In genomic region chr6:34568341-34568680, GRCh38 we compare ENCODE assay signal across 29 cellular contexts. TPM values are rescaled to one million over a fixed set of nuclear protein-coding genes. Genes with fewer than 3 reads are reported as not detected.
DNase-seq lines count a peak whose midpoint lies in the region; ATAC-seq and TF ChIP-seq lines count a peak whose summit lies in the region.
"Had no signal": no experiment of that assay in that cellular context is flagged by ENCODE, and none has a peak within 500 bp of the region (broad histone marks: within the 10 kb centered on the region; RNA-seq: fewer than 3 reads in every experiment).

No MANE protein-coding gene starts in this region.

- TF ChIP-seq CTCF in SK-N-SH (IDR thresholded peaks at IDR 0.05) (no peak), NB4 (IDR thresholded peaks at IDR 0.05; ENCODE audit: low read depth, low read length) (no peak), fibroblast of villous mesenchyme (IDR thresholded peaks at IDR 0.05; ENCODE audit: insufficient read depth, low read depth, low read length) (no peak), type B pancreatic cell (conservative IDR thresholded peaks at IDR 0.05) (no peak), dorsolateral prefrontal cortex (IDR thresholded peaks at IDR 0.05 in 54 of 56, conservative IDR thresholded peaks at IDR 0.05 in 2 of 56; ENCODE audit: low read depth in 1 of 56, partially characterized antibody in 56 of 56) (no peak)

- TF ChIP-seq RAD21 in SK-N-SH (IDR thresholded peaks at IDR 0.05; ENCODE audit: low read length) = no peak

- H3K27ac Mint-ChIP-seq in type B pancreatic cell = peak overlapping the region; percentile 16
- H3K27ac Mint-ChIP-seq: activated B cell treated with CpG ODN at 0.5 μM for 24 hours; CD4-positive, alpha-beta T cell had no signal

- no peak overlapping the region for H2AFZ ChIP-seq in SK-N-SH (ENCODE audit: low read depth)

- WGBS in SK-N-SH (ENCODE audit: low lambda C conversion rate) = 90% methylated on average over 3 of the region's 3 CpGs

- no peaks in the 10 kb centered on the region for H3K79me2 ChIP-seq in SK-N-SH (ENCODE audit: insufficient read depth)

- H3K27ac ChIP-seq in SK-N-SH (ENCODE audit: low read depth in 2 of 2, low read length in 1 of 2) (no peak overlapping the region), dorsolateral prefrontal cortex (no peak overlapping the region)
- H3K27ac ChIP-seq: lower lobe of right lung, sigmoid colon, suprapubic skin had no signal

- no peaks in the 10 kb centered on the region for H3K36me3 ChIP-seq in SK-N-SH (replicated peaks in 1 of 2; ENCODE audit: control insufficient read depth in 1 of 2, insufficient read depth in 2 of 2, low read length in 1 of 2)
- H3K36me3 ChIP-seq: HAP-1, lower lobe of right lung, sigmoid colon, suprapubic skin had no signal

- no peaks in the 10 kb centered on the region; a peak in 1 of 4 replicates for H3K4me1 ChIP-seq in SK-N-SH (ENCODE audit: control insufficient read depth in 1 of 2, insufficient read depth in 2 of 2, low read depth in 1 of 2, low read length in 1 of 2)
- H3K4me1 ChIP-seq: HAP-1, lower lobe of right lung, sigmoid colon, suprapubic skin had no signal

- no peak overlapping the region for H3K4me2 ChIP-seq in SK-N-SH

- H3K4me3 ChIP-seq in SK-N-SH (ENCODE audit: low read depth in 2 of 2, low read length in 1 of 2) (no peak overlapping the region), NB4 (ENCODE audit: low read depth, low read length) (no peak overlapping the region), fibroblast of villous mesenchyme (ENCODE audit: low read depth, low read length) (no peak overlapping the region), dorsolateral prefrontal cortex (no peak overlapping the region)
- H3K4me3 ChIP-seq: GM12878, HAP-1, lower lobe of right lung, sigmoid colon, suprapubic skin had no signal

- H3K27me3 ChIP-seq in SK-N-SH (ENCODE audit: insufficient read depth) (no peaks in the 10 kb centered on the region), dorsolateral prefrontal cortex (peaks cover 0 to 3% (median 0%) of the 10 kb centered on the region in 45 donors)

- no peak overlapping the region for H3K4me3 Mint-ChIP-seq in type B pancreatic cell
- H3K4me3 Mint-ChIP-seq: activated B cell treated with CpG ODN at 0.5 μM for 24 hours; CD4-positive, alpha-beta T cell had no signal

- CTCF ChIA-PET in SK-N-SH (lab: Yijun Ruan, JAX) = interaction anchor here (1.1 to 3.2 kb wide), 2 partner anchors 21 to 42 kb away, joined by 3 to 14 read pairs; no protein-coding TSS in a partner anchor

- DNase-seq in SK-N-SH (peak; percentile 25), NB4 (ENCODE audit: low read depth) (peak; percentile 71), fibroblast of villous mesenchyme (ENCODE audit: low read depth) (peak; percentile 61), type B pancreatic cell (ENCODE audit: extremely low spot score, unreplicated experiment) (no peak), left cardiac atrium (no peak), dorsolateral prefrontal cortex (no peak)
- no peak for DNase-seq in NK-92 treated with Interleukin-12 subunit alpha and Interleukin-12 subunit beta, amount 100 ng/mL, for 24 hours (lab: John Stamatoyannopoulos, UW)
- DNase-seq: activated B cell treated with CpG ODN at 0.5 μM for 24 hours; activated CD4-positive, alpha-beta T cell treated with anti-CD3 and anti-CD28 coated beads, Interleukin-2, amount 50 U/mL, for 4 hours; activated naive CD4-positive, alpha-beta T cell treated with anti-CD3 and anti-CD28 coated beads, Interleukin-2, amount 50 U/mL, for 16 hours; anterior cingulate cortex; CD4-positive, alpha-beta T cell; effector CD8-positive, alpha-beta T cell; erythroblast; head of caudate nucleus; KG1; lower lobe of right lung; NCI-H1694; SIG-M5; sigmoid colon; stimulated activated naive CD4-positive, alpha-beta T cell had no signal

- H3K36me3 Mint-ChIP-seq in type B pancreatic cell = no peaks in the 10 kb centered on the region

- no peaks in the 10 kb centered on the region for H3K4me1 Mint-ChIP-seq in type B pancreatic cell (ENCODE audit: unreplicated experiment)
- H3K4me1 Mint-ChIP-seq: activated B cell treated with CpG ODN at 0.5 μM for 24 hours had no signal

- H3K9me2 ChIP-seq in SK-N-SH = no peaks in the 10 kb centered on the region

- TF ChIP-seq POLR2A in NB4 (IDR thresholded peaks at IDR 0.05; ENCODE audit: extremely low read depth, insufficient read length) = no peak

- intact Hi-C loops in left cardiac atrium (cut with DNase I) = no loop called here
- intact Hi-C loops in dorsolateral prefrontal cortex (cut with DNase I) = no loop called here

- POLR2A ChIA-PET in SK-N-SH (lab: Yijun Ruan, JAX) = no interaction called here

- no peak for ATAC-seq in SK-N-SH treated with all-trans-retinoic acid at 6 μM for 48 hours
- no peak for ATAC-seq in left cardiac atrium
- ATAC-seq: GM12878, lower lobe of right lung had no signal

- H3K27me3 Mint-ChIP-seq in type B pancreatic cell = no peaks in the 10 kb centered on the region
- H3K27me3 Mint-ChIP-seq: CD4-positive, alpha-beta T cell had no signal

- H3F3A ChIP-seq in SK-N-SH (replicated peaks; ENCODE audit: insufficient read depth) = no peaks in the 10 kb centered on the region

- H3K9ac ChIP-seq in SK-N-SH = no peak overlapping the region

- no peak for TF ChIP-seq EP300 in SK-N-SH (IDR thresholded peaks at IDR 0.05; ENCODE audit: borderline replicate concordance in 1 of 2, low read depth in 1 of 2, low read length in 1 of 2)

- no peaks in the 10 kb centered on the region for H4K20me1 ChIP-seq in SK-N-SH (ENCODE audit: insufficient read depth)

- no peaks in the 10 kb centered on the region for H3K9me3 Mint-ChIP-seq in type B pancreatic cell
- H3K9me3 Mint-ChIP-seq: activated B cell treated with CpG ODN at 0.5 μM for 24 hours; CD4-positive, alpha-beta T cell had no signal

- H3K9me3 ChIP-seq in SK-N-SH = no peaks in the 10 kb centered on the region
- H3K9me3 ChIP-seq: HAP-1, lower lobe of right lung, sigmoid colon, suprapubic skin had no signal

TF ChIP-seq in SK-N-SH, 30 proteins besides CTCF, POLR2A, EP300 and RAD21 (continues in another document):
- TF ChIP-seq USF1 (IDR thresholded peaks at IDR 0.05; ENCODE audit: borderline replicate concordance, low read depth) = no peak
- TF ChIP-seq GABPA (IDR thresholded peaks at IDR 0.05; ENCODE audit: low read depth) = no peak
- TF ChIP-seq EZH2phosphoT487 (IDR thresholded peaks at IDR 0.05; ENCODE audit: borderline replicate concordance, low read depth) = no peak
- no peak for TF ChIP-seq RFX5 (IDR thresholded peaks at IDR 0.05; ENCODE audit: low read length)
- no peak for TF ChIP-seq RCOR1 (IDR thresholded peaks at IDR 0.05; ENCODE audit: low read length)

TF ChIP-seq in SK-N-SH treated with all-trans-retinoic acid at 6 μM for 48 hours, 23 proteins besides CTCF, POLR2A, EP300 and RAD21:
- TF ChIP-seq SNAI2 (CRISPR knock-in tag; IDR thresholded peaks at IDR 0.05) (no peak), TOX (CRISPR knock-in tag; IDR thresholded peaks at IDR 0.05; ENCODE audit: borderline replicate concordance) (no peak), ZNF8 (CRISPR knock-in tag; IDR thresholded peaks at IDR 0.05) (no peak), ESRRG (CRISPR knock-in tag; IDR thresholded peaks at IDR 0.05) (no peak), ZNF70 (CRISPR knock-in tag; IDR thresholded peaks at IDR 0.05) (no peak), POU6F1 (CRISPR knock-in tag; IDR thresholded peaks at IDR 0.05; ENCODE audit: borderline replicate concordance, low read depth) (no peak)

RNA-seq across cellular contexts. Expression of gene SPDEF, which starts 12.2 kb away (rescaled TPM):
- 0.03 and 0.10 TPM in 2 replicates for polyA plus RNA-seq in SK-N-SH (2012; rRNA removed)
- polyA plus RNA-seq in SK-N-SH (2012; cell fraction: cytosol; rRNA removed) = 0.01 TPM in 1 of 2 replicates, not detected in the other
- polyA plus RNA-seq in SK-N-SH (2012; cell fraction: nucleus; rRNA removed) = 0.23 and 0.27 TPM in 2 replicates
- total RNA-seq in fibroblast of villous mesenchyme (under 0.01 TPM in 2 replicates), type B pancreatic cell (ENCODE audit: low replicate concordance) (0.62 and 1.6 TPM in 2 replicates), left cardiac atrium (under 1 TPM in 1 of 2 donors, not detected in 1; 0.16 TPM), dorsolateral prefrontal cortex (1 to 10 TPM in 63 of 120 experiments, under 1 TPM in 54, not detected in 3; 0.28 to 3.0 (median 1.1) TPM)
- total RNA-seq: A172, GM12878, kidney epithelial cell, NCI-H460, posterior vena cava had no signal
- polyA plus RNA-seq: GM12878 had no signal

Comparison
In these comparisons a context has a peak if more than half of its experiments do, and no peak if none do; other contexts are left out.
1. DNase-seq: peak in SK-N-SH (single experiment), NB4 (single experiment) and fibroblast of villous mesenchyme (single experiment); none in type B pancreatic cell (single experiment), NK-92 treated with Interleukin-12 subunit alpha and Interleukin-12 subunit beta, amount 100 ng/mL, for 24 hours (single experiment), left cardiac atrium (single experiment) and dorsolateral prefrontal cortex (0 of 10).